ENCODE assay signal across 14 cellular contexts in genomic region chr2:15363734-15364133, GRCh38.
DNase-seq lines count a peak whose midpoint lies in the region; ATAC-seq and TF ChIP-seq lines count a peak whose summit lies in the region.
"Had no signal": no experiment of that assay in that cellular context is flagged by ENCODE, and none has a peak within 500 bp of the region (broad histone marks: within the 10 kb centered on the region; RNA-seq: fewer than 3 reads in every experiment).

No MANE protein-coding gene starts in this region.

- H3K27me3 ChIP-seq in GM23248 (replicated peaks; ENCODE audit: insufficient read depth) = no peaks in the 10 kb centered on the region
- no peaks in the 10 kb centered on the region for H3K27me3 ChIP-seq in esophagus muscularis mucosa
- H3K27me3 ChIP-seq: BE2C had no signal

- H3K4me1 ChIP-seq in GM23248 (ENCODE audit: insufficient read depth) (peaks cover 50% of the 10 kb centered on the region), esophagus muscularis mucosa (no peaks in the 10 kb centered on the region)
- H3K4me1 ChIP-seq: BE2C, Caco-2 had no signal

- peaks cover 45% of the 10 kb centered on the region for H3K36me3 Mint-ChIP-seq in dendritic cell treated with granulocyte-macrophage colony-stimulating factor and Interleukin-4, amounts not matched to agents 40 ng/mL and 50 ng/mL, for 4 days (ENCODE audit: low read depth)
- H3K36me3 Mint-ChIP-seq in naive thymus-derived CD8-positive, alpha-beta T cell = peaks cover 6 to 75% (median 46%) of the 10 kb centered on the region in 3 donors

- H3K79me2 ChIP-seq in GM23248 (ENCODE audit: insufficient read depth) = no peaks in the 10 kb centered on the region

- TF ChIP-seq EP300 in esophagus muscularis mucosa (IDR thresholded peaks at IDR 0.05) = no peak

- H3K9me3 ChIP-seq in GM23248 (ENCODE audit: low read depth) (no peaks in the 10 kb centered on the region), esophagus muscularis mucosa (no peaks in the 10 kb centered on the region)
- H3K9me3 ChIP-seq: BE2C, Caco-2 had no signal

- H3K27ac ChIP-seq in GM23248 = no peak overlapping the region
- no peak overlapping the region for H3K27ac ChIP-seq in esophagus muscularis mucosa (replicated peaks in 1 of 4)
- H3K27ac ChIP-seq: C4-2B had no signal

- H3K9me3 Mint-ChIP-seq in dendritic cell treated with granulocyte-macrophage colony-stimulating factor and Interleukin-4, amounts not matched to agents 40 ng/mL and 50 ng/mL, for 4 days = no peaks in the 10 kb centered on the region
- H3K9me3 Mint-ChIP-seq in naive thymus-derived CD8-positive, alpha-beta T cell = no peaks in the 10 kb centered on the region
- H3K9me3 Mint-ChIP-seq: CD8-positive, alpha-beta memory T cell had no signal

- 78 to 90% methylated on average over 3 of the region's 3 CpGs for WGBS in GM23248 (ENCODE audit: low coverage in 1 of 2, low lambda C conversion rate in 2 of 2, missing lambda C conversion rate in 2 of 2), 2 experiments
- 92% methylated on average over 3 of the region's 3 CpGs for WGBS in esophagus muscularis mucosa

- POLR2A ChIA-PET in naive thymus-derived CD8-positive, alpha-beta T cell (lab: Charles Lee) = no interaction called here

- H3K27me3 Mint-ChIP-seq in dendritic cell treated with granulocyte-macrophage colony-stimulating factor and Interleukin-4, amounts not matched to agents 40 ng/mL and 50 ng/mL, for 4 days = no peaks in the 10 kb centered on the region
- no peaks in the 10 kb centered on the region for H3K27me3 Mint-ChIP-seq in naive thymus-derived CD8-positive, alpha-beta T cell
- H3K27me3 Mint-ChIP-seq: CD8-positive, alpha-beta memory T cell had no signal

- ATAC-seq in naive thymus-derived CD8-positive, alpha-beta T cell = no peak
- ATAC-seq: HCT116 had no signal

- H3K4me2 ChIP-seq in GM23248 (ENCODE audit: unreplicated experiment) = peak overlapping the region; percentile 53

- intact Hi-C loops in dendritic cell treated with granulocyte-macrophage colony-stimulating factor and Interleukin-4, amounts not matched to agents 40 ng/mL and 50 ng/mL, for 4 days (cut with micrococcal nuclease) = no loop called here
- intact Hi-C loops in esophagus muscularis mucosa (cut with DNase I) = no loop called here

- H3K27ac Mint-ChIP-seq in dendritic cell treated with granulocyte-macrophage colony-stimulating factor and Interleukin-4, amounts not matched to agents 40 ng/mL and 50 ng/mL, for 4 days = peak overlapping the region; percentile 72
- no peak overlapping the region for H3K27ac Mint-ChIP-seq in naive thymus-derived CD8-positive, alpha-beta T cell

- H4K20me1 ChIP-seq in GM23248 (ENCODE audit: insufficient read depth) = no peaks in the 10 kb centered on the region

- no peak overlapping the region for H3K4me3 ChIP-seq in GM23248
- H3K4me3 ChIP-seq in esophagus muscularis mucosa = no peak overlapping the region

- H3F3A ChIP-seq in GM23248 (ENCODE audit: insufficient read depth) = peaks cover 32% of the 10 kb centered on the region

- H3K9me2 ChIP-seq in GM23248 (ENCODE audit: insufficient read depth) = no peaks in the 10 kb centered on the region

- no peak for TF ChIP-seq CTCF in esophagus muscularis mucosa (IDR thresholded peaks at IDR 0.05)

- no peak overlapping the region for H2AFZ ChIP-seq in GM23248

- no peak for TF ChIP-seq POLR2A in esophagus muscularis mucosa (IDR thresholded peaks at IDR 0.05; ENCODE audit: low read depth)

- peaks cover 11% of the 10 kb centered on the region for H3K4me1 Mint-ChIP-seq in dendritic cell treated with granulocyte-macrophage colony-stimulating factor and Interleukin-4, amounts not matched to agents 40 ng/mL and 50 ng/mL, for 4 days (ENCODE audit: low read depth)
- H3K4me1 Mint-ChIP-seq in naive thymus-derived CD8-positive, alpha-beta T cell = no peaks in the 10 kb centered on the region
- H3K4me1 Mint-ChIP-seq: CD8-positive, alpha-beta memory T cell had no signal

- DNase-seq in GM23248 = no peak
- DNase-seq in MV-4-11 (lab: John Stamatoyannopoulos, UW) = peak; percentile 23
- no peak for DNase-seq in esophagus muscularis mucosa (ENCODE audit: extremely low spot score)
- DNase-seq in cortex of kidney (lab: John Stamatoyannopoulos, UW) = no peak
- DNase-seq in NCI-H2081 (lab: John Stamatoyannopoulos, UW) = no peak
- DNase-seq in naive thymus-derived CD8-positive, alpha-beta T cell = no peak
- DNase-seq: BE2C; Caco-2; CD8-positive, alpha-beta memory T cell; DMS53; GF-D8 had no signal

- in situ Hi-C loops in GM23248 (cut with MboI) = no loop called here

- no peak overlapping the region for H3K9ac ChIP-seq in GM23248

- H3K36me3 ChIP-seq in GM23248 (ENCODE audit: low read depth) (no peaks in the 10 kb centered on the region), esophagus muscularis mucosa (peaks cover 0 to 32% (median 17%) of the 10 kb centered on the region in 4 donors)
- H3K36me3 ChIP-seq: BE2C had no signal

- H3K4me3 Mint-ChIP-seq in dendritic cell treated with granulocyte-macrophage colony-stimulating factor and Interleukin-4, amounts not matched to agents 40 ng/mL and 50 ng/mL, for 4 days = no peak overlapping the region
- H3K4me3 Mint-ChIP-seq in naive thymus-derived CD8-positive, alpha-beta T cell = no peak overlapping the region
- H3K4me3 Mint-ChIP-seq: CD8-positive, alpha-beta memory T cell had no signal
